24 cellular contexts compared by ENCODE assay signal in the genomic region with DNA sequence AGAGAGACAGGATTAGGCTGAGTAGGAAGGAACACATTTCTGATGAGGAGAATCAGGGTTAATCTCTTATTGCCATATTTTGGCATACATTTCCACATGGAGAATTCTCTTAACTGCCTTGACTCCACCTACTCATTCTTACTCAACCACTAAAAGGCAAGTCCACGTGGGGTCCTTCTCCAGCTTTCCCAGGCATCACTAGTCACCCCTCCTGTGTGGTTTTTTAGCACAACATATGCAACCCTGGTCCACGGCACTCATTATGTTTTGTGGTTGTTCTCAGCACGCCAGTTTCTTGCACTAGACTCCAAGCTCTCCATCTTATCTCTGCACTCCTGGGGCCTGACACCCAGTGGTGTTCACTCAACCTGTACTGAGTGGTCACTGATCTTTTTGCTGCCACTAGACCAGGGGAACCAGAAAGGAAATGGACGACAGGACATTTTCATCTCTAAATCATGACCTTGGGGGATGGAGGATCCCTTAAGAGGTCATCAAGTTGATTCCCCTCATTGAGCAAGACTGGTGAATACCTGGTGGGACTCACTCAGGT. TPM values are rescaled to one million over a fixed set of nuclear protein-coding genes. Genes with fewer than 3 reads are reported as not detected.
DNase-seq lines count a peak whose midpoint lies in the region; ATAC-seq and TF ChIP-seq lines count a peak whose summit lies in the region.
"Had no signal": no experiment of that assay in that cellular context is flagged by ENCODE, and none has a peak within 500 bp of the region (broad histone marks: within the 10 kb centered on the region; RNA-seq: fewer than 3 reads in every experiment).

No MANE protein-coding gene starts in this region.

- peaks cover 0 to 14% (median 1%) of the 10 kb centered on the region in 4 donors for H3K27me3 ChIP-seq in esophagus muscularis mucosa
- H3K27me3 ChIP-seq: neural progenitor cell had no signal

- no peak for TF ChIP-seq CTCF in esophagus muscularis mucosa (IDR thresholded peaks at IDR 0.05)

- peaks cover 55% of the 10 kb centered on the region for H3K4me1 Mint-ChIP-seq in activated naive CD4-positive, alpha-beta T cell treated with anti-CD3 and anti-CD28 coated beads, Interleukin-2, amount 50 U/mL, for 24 hours
- peaks cover 45% of the 10 kb centered on the region for H3K4me1 Mint-ChIP-seq in T-helper 17 cell
- H3K4me1 Mint-ChIP-seq in stimulated activated effector memory CD8-positive, alpha-beta T cell treated with anti-CD3 and anti-CD28 coated beads, Interleukin-12 subunit alpha, Interleukin-12 subunit beta, amount 100 ng/mL, for 72 hours: peaks cover 55% of the 10 kb centered on the region

- no peaks in the 10 kb centered on the region for H3K36me3 Mint-ChIP-seq in activated naive CD4-positive, alpha-beta T cell treated with anti-CD3 and anti-CD28 coated beads, Interleukin-2, amount 50 U/mL, for 24 hours
- H3K36me3 Mint-ChIP-seq in T-helper 17 cell (ENCODE audit: low read depth): peaks cover 2% of the 10 kb centered on the region
- H3K36me3 Mint-ChIP-seq in stimulated activated effector memory CD8-positive, alpha-beta T cell treated with anti-CD3 and anti-CD28 coated beads, Interleukin-12 subunit alpha, Interleukin-12 subunit beta, amount 100 ng/mL, for 72 hours: peaks cover 8% of the 10 kb centered on the region
- H3K36me3 Mint-ChIP-seq: neural progenitor cell had no signal

- 62% methylated on average over 4 of the region's 4 CpGs for WGBS in esophagus muscularis mucosa

- H3K27ac ChIP-seq in esophagus muscularis mucosa (replicated peaks in 1 of 4): no peak overlapping the region
- H3K27ac ChIP-seq: coronary artery, neural progenitor cell, tibial nerve had no signal

- H3K4me3 Mint-ChIP-seq in activated naive CD4-positive, alpha-beta T cell treated with anti-CD3 and anti-CD28 coated beads, Interleukin-2, amount 50 U/mL, for 24 hours: peak overlapping the region; percentile 54
- H3K4me3 Mint-ChIP-seq in T-helper 17 cell: peak overlapping the region; percentile 4
- no peak overlapping the region for H3K4me3 Mint-ChIP-seq in stimulated activated effector memory CD8-positive, alpha-beta T cell treated with anti-CD3 and anti-CD28 coated beads, Interleukin-12 subunit alpha, Interleukin-12 subunit beta, amount 100 ng/mL, for 72 hours
- H3K4me3 Mint-ChIP-seq: brain; neural progenitor cell; stimulated activated naive CD8-positive, alpha-beta T cell treated with anti-CD3 and anti-CD28 coated beads, Interleukin-15, Interleukin-2, amounts not matched to agents 100 ng/mL and 50 ng/mL, for 24 hours had no signal

- H3K4me3 ChIP-seq in esophagus muscularis mucosa: no peak overlapping the region
- H3K4me3 ChIP-seq: coronary artery, heart left ventricle, neural progenitor cell, tibial nerve had no signal

- no peak for ATAC-seq in T-helper 17 cell
- no peak for ATAC-seq in stimulated activated effector memory CD8-positive, alpha-beta T cell treated with anti-CD3 and anti-CD28 coated beads, Interleukin-12 subunit alpha, Interleukin-12 subunit beta, amount 100 ng/mL, for 72 hours
- ATAC-seq: heart left ventricle had no signal

- no peaks in the 10 kb centered on the region for H3K9me3 ChIP-seq in T-helper 17 cell (ENCODE audit: control insufficient read depth, low read length, poor library complexity, severe bottlenecking)
- no peaks in the 10 kb centered on the region for H3K9me3 ChIP-seq in esophagus muscularis mucosa
- H3K9me3 ChIP-seq: heart left ventricle, tibial nerve had no signal

- H3K36me3 ChIP-seq in esophagus muscularis mucosa: no peaks in the 10 kb centered on the region
- H3K36me3 ChIP-seq: heart left ventricle, neural progenitor cell, tibial nerve had no signal

- no peak for DNase-seq in activated naive CD4-positive, alpha-beta T cell treated with Interleukin-2 at 50 U/mL for 16 hours
- DNase-seq in T-helper 17 cell: no peak
- peak; percentile 85 for DNase-seq in esophagus muscularis mucosa (ENCODE audit: extremely low spot score)
- DNase-seq in stimulated activated effector memory CD8-positive, alpha-beta T cell treated with anti-CD3 and anti-CD28 coated beads, Interleukin-12 subunit alpha, Interleukin-12 subunit beta, amount 100 ng/mL, for 72 hours (ENCODE audit: low spot score in 2 of 2): no peak
- DNase-seq in NCI-H1930 (lab: John Stamatoyannopoulos, UW): no peak
- no peak for DNase-seq in NCI-H524 (lab: John Stamatoyannopoulos, UW)
- no peak for DNase-seq in globus pallidus (ENCODE audit: low spot score)
- DNase-seq: activated CD4-positive, alpha-beta T cell treated with anti-CD3 and anti-CD28 coated beads, Interleukin-2, amount 10 ng/mL, durations not matched to agents 24 days and 14 days; activated naive CD4-positive, alpha-beta T cell; H7; heart left ventricle; Karpas-422; NCI-H1092; NCI-H2081 treated with DMSO at 0.1 percent for 48 hours; small intestine; stimulated activated CD4-positive, alpha-beta T cell treated with anti-CD3 and anti-CD28 coated beads, Interleukin-2, amount 100 ng/mL, for 48 hours had no signal

- H3K27ac Mint-ChIP-seq in activated naive CD4-positive, alpha-beta T cell treated with anti-CD3 and anti-CD28 coated beads, Interleukin-2, amount 50 U/mL, for 24 hours: peak overlapping the region; percentile 93
- H3K27ac Mint-ChIP-seq in T-helper 17 cell: peak overlapping the region; percentile 90
- peak overlapping the region; percentile 6 for H3K27ac Mint-ChIP-seq in stimulated activated effector memory CD8-positive, alpha-beta T cell treated with anti-CD3 and anti-CD28 coated beads, Interleukin-12 subunit alpha, Interleukin-12 subunit beta, amount 100 ng/mL, for 72 hours
- H3K27ac Mint-ChIP-seq: brain; neural progenitor cell; stimulated activated naive CD8-positive, alpha-beta T cell treated with anti-CD3 and anti-CD28 coated beads, Interleukin-15, Interleukin-2, amounts not matched to agents 100 ng/mL and 50 ng/mL, for 24 hours had no signal

- no peak for TF ChIP-seq EP300 in esophagus muscularis mucosa (IDR thresholded peaks at IDR 0.05)

- intact Hi-C loops in esophagus muscularis mucosa (cut with DNase I): no loop called here

- H3K27me3 Mint-ChIP-seq in activated naive CD4-positive, alpha-beta T cell treated with anti-CD3 and anti-CD28 coated beads, Interleukin-2, amount 50 U/mL, for 24 hours: no peaks in the 10 kb centered on the region
- no peaks in the 10 kb centered on the region for H3K27me3 Mint-ChIP-seq in T-helper 17 cell
- H3K27me3 Mint-ChIP-seq: brain; stimulated activated naive CD8-positive, alpha-beta T cell treated with anti-CD3 and anti-CD28 coated beads, Interleukin-15, Interleukin-2, amounts not matched to agents 100 ng/mL and 50 ng/mL, for 24 hours had no signal

- H3K4me1 ChIP-seq in esophagus muscularis mucosa: no peaks in the 10 kb centered on the region
- H3K4me1 ChIP-seq: tibial nerve had no signal

- no peak for TF ChIP-seq POLR2A in esophagus muscularis mucosa (IDR thresholded peaks at IDR 0.05; ENCODE audit: low read depth)

- H3K9me3 Mint-ChIP-seq in activated naive CD4-positive, alpha-beta T cell treated with anti-CD3 and anti-CD28 coated beads, Interleukin-2, amount 50 U/mL, for 24 hours: no peaks in the 10 kb centered on the region
- no peaks in the 10 kb centered on the region for H3K9me3 Mint-ChIP-seq in stimulated activated effector memory CD8-positive, alpha-beta T cell treated with anti-CD3 and anti-CD28 coated beads, Interleukin-12 subunit alpha, Interleukin-12 subunit beta, amount 100 ng/mL, for 72 hours
- H3K9me3 Mint-ChIP-seq: neural progenitor cell; stimulated activated naive CD8-positive, alpha-beta T cell treated with anti-CD3 and anti-CD28 coated beads, Interleukin-15, Interleukin-2, amounts not matched to agents 100 ng/mL and 50 ng/mL, for 24 hours had no signal

RNA-seq across cellular contexts. Expression of gene MARCHF4, which starts 18.0 kb away (rescaled TPM):
- not detected for total RNA-seq in T-helper 17 cell
- total RNA-seq in esophagus muscularis mucosa: not detected
- total RNA-seq: activated CD4-positive, alpha-beta T cell treated with anti-CD3 and anti-CD28 coated beads, Interleukin-2, amount 10 ng/mL, durations not matched to agents 24 days and 14 days; HT-29; liver; tibial nerve had no signal

RNA-seq across cellular contexts. Expression of gene SMARCAL1, which starts 58.0 kb away (rescaled TPM):
- total RNA-seq in T-helper 17 cell (10 to 100 TPM; 14.0 to 15.0 TPM), esophagus muscularis mucosa (10 to 100 TPM in 3 of 4 donors, 1 to 10 TPM in 1; 6.3 to 15.8 (median 11.6) TPM)

Comparison
In these comparisons a context has a peak if more than half of its experiments do, and no peak if none do; other contexts are left out.
1. H3K27ac Mint-ChIP-seq: peak in every context shown above with its lines; median percentile 93 in activated naive CD4-positive, alpha-beta T cell treated with anti-CD3 and anti-CD28 coated beads, Interleukin-2, amount 50 U/mL, for 24 hours; 90 in T-helper 17 cell; 6 in stimulated activated effector memory CD8-positive, alpha-beta T cell treated with anti-CD3 and anti-CD28 coated beads, Interleukin-12 subunit alpha, Interleukin-12 subunit beta, amount 100 ng/mL, for 72 hours.